Comparison of ENCODE assay signal across 10 cellular contexts in the genomic region with DNA sequence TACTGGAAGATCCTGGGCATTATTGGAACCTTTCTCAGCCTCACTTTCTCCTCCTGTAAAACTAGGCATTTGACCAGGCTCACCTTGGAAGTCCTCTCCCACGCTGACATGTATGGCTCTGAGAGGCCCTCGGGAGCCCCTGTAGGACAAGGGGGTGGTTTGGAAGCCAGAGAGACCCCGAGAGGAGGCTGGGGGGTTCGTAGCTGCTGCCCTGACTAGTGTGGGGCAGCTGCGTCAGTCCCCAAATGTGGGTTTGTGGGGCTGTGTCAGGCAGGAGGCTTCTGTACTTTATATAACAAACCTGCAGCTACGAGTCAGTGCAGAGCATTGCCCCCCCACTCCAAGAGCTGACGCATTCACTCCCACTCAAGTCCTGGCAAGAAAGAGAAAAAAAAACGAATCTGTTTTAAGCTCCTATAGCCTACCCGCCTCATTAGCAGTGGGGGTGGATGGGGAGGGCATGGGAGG. TPM values are rescaled to one million over a fixed set of nuclear protein-coding genes. Genes with fewer than 3 reads are reported as not detected.
DNase-seq lines count a peak whose midpoint lies in the region; ATAC-seq and TF ChIP-seq lines count a peak whose summit lies in the region.
"Had no signal": no experiment of that assay in that cellular context is flagged by ENCODE, and none has a peak within 500 bp of the region (broad histone marks: within the 10 kb centered on the region; RNA-seq: fewer than 3 reads in every experiment).

No MANE protein-coding gene starts in this region.

- no peak for ATAC-seq in GM21367 (IDR thresholded peaks at IDR 0.05; ENCODE audit: unreplicated experiment)

- TF ChIP-seq POLR2A in esophagus squamous epithelium (IDR thresholded peaks at IDR 0.05) (peak in 2 of 4 donors; percentile 47 to 55), ovary (IDR thresholded peaks at IDR 0.05) (no peak)

- H3K27me3 ChIP-seq in esophagus squamous epithelium (no peaks in the 10 kb centered on the region), ovary (no peaks in the 10 kb centered on the region)

- H3K4me3 ChIP-seq in esophagus squamous epithelium (peak overlapping the region; percentile 35 to 66 (median 58)), ovary (peak overlapping the region; percentile 38)

- intact Hi-C loops in esophagus squamous epithelium (cut with DNase I) (no loop called here), ovary (cut with DNase I) (loop anchor here in 1 of 4 donors (5.0 kb wide), 1 partner anchor 57 kb away; no protein-coding TSS in a partner anchor)

- no peak for TF ChIP-seq EP300 in ovary (IDR thresholded peaks at IDR 0.05)

- WGBS in esophagus squamous epithelium, 2 donors: 25 to 28% methylated on average over 4 to 9 of the region's 9 CpGs
- 20 to 27% (median 24%) methylated on average over 9 of the region's 9 CpGs for WGBS in ovary, 3 donors

- H3K4me1 ChIP-seq in esophagus squamous epithelium (peaks cover 19 to 77% (median 50%) of the 10 kb centered on the region in 3 donors), ovary (ENCODE audit: insufficient read depth) (peaks cover 2% of the 10 kb centered on the region)

- H3K9me3 ChIP-seq in esophagus squamous epithelium (no peaks in the 10 kb centered on the region), ovary (no peaks in the 10 kb centered on the region)

- no peak for TF ChIP-seq CTCF in esophagus squamous epithelium (IDR thresholded peaks at IDR 0.05)
- no peak for TF ChIP-seq CTCF in ovary (IDR thresholded peaks at IDR 0.05)

- H3K27ac ChIP-seq in esophagus squamous epithelium (peak overlapping the region; percentile 83 to 91 (median 88)), ovary (no peak overlapping the region)

- H3K36me3 ChIP-seq in esophagus squamous epithelium: no peaks in the 10 kb centered on the region
- no peaks in the 10 kb centered on the region for H3K36me3 ChIP-seq in ovary

- DNase-seq in AG20443 (ENCODE audit: low spot score) (peak; percentile 25), HPDE6-E6E7 (ENCODE audit: extremely low spot score) (peak; percentile 79), esophagus squamous epithelium (lab: John Stamatoyannopoulos, UW) (no peak), ovary (peak in 1 of 5 donors; percentile 31), C1 segment of cervical spinal cord (lab: John Stamatoyannopoulos, UW) (no peak), NCI-H128 (lab: John Stamatoyannopoulos, UW; ENCODE audit: unreplicated experiment) (no peak), NCI-H774 (lab: John Stamatoyannopoulos, UW) (no peak)
- DNase-seq: activated effector memory CD4-positive, alpha-beta T cell treated with anti-CD3 and anti-CD28 coated beads, Interleukin-2, amount 50 U/mL, for 16 hours; NCI-H146 had no signal

RNA-seq across cellular contexts. Expression of a gene that starts 1.8 kb away (rescaled TPM):
- total RNA-seq in esophagus squamous epithelium (10 to 100 TPM in 1 of 4 donors, 1 to 10 TPM in 3; 3.3 to 14.8 (median 7.4) TPM), ovary (10 to 100 TPM in 2 of 7 donors, 1 to 10 TPM in 5; 2.2 to 12.2 (median 6.6) TPM)
- polyA plus RNA-seq in ovary: 1 to 10 TPM; 9.8 to 9.9 TPM

RNA-seq across cellular contexts. Expression of a gene that starts 15.5 kb away (rescaled TPM):
- total RNA-seq in esophagus squamous epithelium (1 to 10 TPM in 1 of 4 donors, under 1 TPM in 3; 0.09 to 1.6 (median 0.38) TPM), ovary (under 1 TPM in 1 of 7 donors, not detected in 6; 0.74 TPM)
- under 1 TPM in 1 of 2 donors, not detected in 1; 0.40 TPM for polyA plus RNA-seq in ovary

RNA-seq across cellular contexts. Expression of a gene that starts 30.5 kb away (rescaled TPM):
- 1 to 10 TPM in 1 of 4 donors, under 1 TPM in 1, not detected in 2; 0.64 to 1.3 TPM for total RNA-seq in esophagus squamous epithelium
- total RNA-seq in ovary: not detected
- not detected for polyA plus RNA-seq in ovary

Comparison
In these comparisons a context has a peak if more than half of its experiments do, and no peak if none do; other contexts are left out.
1. DNase-seq: peak in AG20443 (single experiment) and HPDE6-E6E7 (single experiment); none in esophagus squamous epithelium (single experiment), C1 segment of cervical spinal cord (0 of 14), NCI-H128 (single experiment) and NCI-H774 (single experiment).
2. H3K27ac ChIP-seq: peak in esophagus squamous epithelium (4 of 4); none in ovary (0 of 2).